Comparison of ENCODE assay signal across 12 cellular contexts in the genomic region with DNA sequence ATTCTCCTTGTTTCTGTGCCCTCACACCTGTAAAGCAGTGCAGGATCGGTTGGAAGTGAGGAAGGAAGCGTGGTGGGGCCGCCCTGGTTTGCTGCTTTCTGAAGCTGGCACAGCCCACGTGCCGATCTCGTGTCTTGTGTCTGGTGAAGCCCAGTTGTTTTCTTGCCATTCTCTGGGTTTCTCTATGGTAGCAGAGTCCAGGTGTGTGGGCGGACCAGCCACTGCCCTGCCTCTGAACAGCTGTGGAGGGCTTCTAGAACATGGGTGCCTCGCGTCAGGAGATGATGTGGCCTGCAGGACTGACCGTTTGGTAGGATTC. TPM values are rescaled to one million over a fixed set of nuclear protein-coding genes. Genes with fewer than 3 reads are reported as not detected.
DNase-seq lines count a peak whose midpoint lies in the region; ATAC-seq, FAIRE-seq and TF ChIP-seq lines count a peak whose summit lies in the region.
"Had no signal": no experiment of that assay in that cellular context is flagged by ENCODE, and none has a peak within 500 bp of the region (broad histone marks: within the 10 kb centered on the region; RNA-seq: fewer than 3 reads in every experiment).

No MANE protein-coding gene starts in this region.

- no peak for TF ChIP-seq EP300 in GM12878 (IDR thresholded peaks at IDR 0.05; ENCODE audit: borderline replicate concordance in 1 of 2, control insufficient read depth in 1 of 2, low read depth in 2 of 2, low read length in 2 of 2)

- TF ChIP-seq CTCF in GM12878 (IDR thresholded peaks at IDR 0.05 in 2 of 3, conservative IDR thresholded peaks at IDR 0.05 in 1 of 3; ENCODE audit: control insufficient read depth in 2 of 3, extremely low read depth in 1 of 3, insufficient read depth in 1 of 3, low read depth in 3 of 3, low read length in 3 of 3), result no peak

- H3K9me3 ChIP-seq in GM12878 (replicated peaks; ENCODE audit: control insufficient read depth, insufficient read depth, low read length), result no peaks in the 10 kb centered on the region
- H3K9me3 ChIP-seq in small intestine (ENCODE audit: control insufficient read depth, low read depth), result no peaks in the 10 kb centered on the region
- H3K9me3 ChIP-seq in SJCRH30 (replicated peaks), result no peaks in the 10 kb centered on the region
- H3K9me3 ChIP-seq: lower lobe of right lung, tibial nerve had no signal

- peaks cover 0 to 14% of the 10 kb centered on the region in 2 experiments; a peak in 2 of 4 replicates for H3K36me3 ChIP-seq in GM12878 (ENCODE audit: control insufficient read depth in 2 of 2, insufficient read depth in 2 of 2, low read length in 1 of 2)
- H3K36me3 ChIP-seq in small intestine (ENCODE audit: control insufficient read depth in 2 of 2, insufficient read depth in 2 of 2, low read length in 2 of 2), result peaks cover 0 to 4% of the 10 kb centered on the region in 2 donors
- 0 out of 2 replicates have a peak, but pooled peaks cover 4% of the 10 kb centered on the region for H3K36me3 ChIP-seq in SJCRH30

- H4K20me1 ChIP-seq in GM12878 (ENCODE audit: control insufficient read depth, insufficient read depth), result no peaks in the 10 kb centered on the region

- CTCF ChIA-PET in activated CD8-positive, alpha-beta memory T cell treated with anti-CD3 and anti-CD28 coated beads, Interleukin-2, amount 10 ng/mL, durations not matched to agents 7 days and 5 days (lab: Charles Lee), result interaction anchor here (1.0 to 4.1 kb wide), 5 partner anchors 18 to 316 kb away, joined by 3 to 22 read pairs (median 4); no protein-coding TSS in a partner anchor
- CTCF ChIA-PET in GM12878 (lab: Yijun Ruan, JAX), result interaction anchor here (0.7 to 1.6 kb wide), 5 partner anchors 11 to 351 kb away, joined by 3 to 5 read pairs (median 3); no protein-coding TSS in a partner anchor

- no peak for ATAC-seq in activated CD8-positive, alpha-beta memory T cell treated with anti-CD3 and anti-CD28 coated beads, Interleukin-2, amount 10 ng/mL, durations not matched to agents 7 days and 5 days
- ATAC-seq in GM12878, result peak; percentile 32

- H3K79me2 ChIP-seq in GM12878 (ENCODE audit: control insufficient read depth, insufficient read depth, low read length), result peaks cover 51% of the 10 kb centered on the region

- peak overlapping the region; percentile 55 for H3K9ac ChIP-seq in GM12878 (ENCODE audit: control insufficient read depth, insufficient read depth, low read length)

- H3K4me3 ChIP-seq in GM12878, result peak overlapping the region; percentile 58
- peak overlapping the region in 1 of 2 donors; percentile 6 for H3K4me3 ChIP-seq in small intestine (ENCODE audit: low read depth in 1 of 2, low read length in 2 of 2)
- H3K4me3 ChIP-seq in SJCRH30, result no peak overlapping the region
- H3K4me3 ChIP-seq: lower lobe of right lung, tibial nerve had no signal

- peak overlapping the region; percentile 93 for H3K4me3 Mint-ChIP-seq in activated CD8-positive, alpha-beta memory T cell treated with anti-CD3 and anti-CD28 coated beads, Interleukin-2, amount 10 ng/mL, durations not matched to agents 7 days and 5 days

- H3K36me3 Mint-ChIP-seq in activated CD8-positive, alpha-beta memory T cell treated with anti-CD3 and anti-CD28 coated beads, Interleukin-2, amount 10 ng/mL, durations not matched to agents 7 days and 5 days, result peaks cover 32% of the 10 kb centered on the region

- TF ChIP-seq POLR2A in GM12878 (IDR thresholded peaks at IDR 0.05; ENCODE audit: low read depth, low read length), result no peak

- H3K27ac Mint-ChIP-seq in activated CD8-positive, alpha-beta memory T cell treated with anti-CD3 and anti-CD28 coated beads, Interleukin-2, amount 10 ng/mL, durations not matched to agents 7 days and 5 days, result peak overlapping the region; percentile 99

- POLR2A ChIA-PET in GM12878 (lab: Charles Lee), result interaction anchor here (0.5 to 1.7 kb wide), 7 partner anchors 8 to 120 kb away, joined by 4 to 20 read pairs (median 4); partner anchors contain the start of gene CBFA2T3

- no peak for DNase-seq in activated CD8-positive, alpha-beta memory T cell treated with anti-CD3 and anti-CD28 coated beads, Interleukin-2, amount 10 ng/mL, durations not matched to agents 7 days and 5 days
- DNase-seq in activated CD8-positive, alpha-beta memory T cell treated with anti-CD3 and anti-CD28 coated beads, Interleukin-2, amount 50 U/mL, for 48 hours, result no peak
- DNase-seq in NAMALWA (ENCODE audit: low spot score), result peak; percentile 71
- no peak for DNase-seq in GM12878 (ENCODE audit: low read depth, low spot score)
- DNase-seq in small intestine, result no peak
- DNase-seq in SJCRH30, result no peak
- no peak for DNase-seq in NCI-H2227 treated with DMSO at 0.1 percent for 48 hours (lab: John Stamatoyannopoulos, UW)
- no peak for DNase-seq in hippocampal formation (lab: John Stamatoyannopoulos, UW)
- DNase-seq: lower lobe of right lung, NCI-H1436 treated with DMSO at 0.1 percent for 48 hours, NCI-H524 had no signal

- TF ChIP-seq RAD21 in GM12878 (IDR thresholded peaks at IDR 0.05; ENCODE audit: insufficient read depth, low read depth, low read length), result no peak

- no peak overlapping the region for H2AFZ ChIP-seq in GM12878 (ENCODE audit: control insufficient read depth, low read depth, low read length)

- FAIRE-seq in GM12878 (lab: Jason Lieb, UNC) (no peak), small intestine (lab: Jason Lieb, UNC) (no peak)

- peaks cover 38% of the 10 kb centered on the region for H3K4me1 ChIP-seq in GM12878 (ENCODE audit: control insufficient read depth, insufficient read depth, low read length)
- H3K4me1 ChIP-seq in small intestine (ENCODE audit: control insufficient read depth in 2 of 2, insufficient read depth in 1 of 2, low read depth in 1 of 2, low read length in 1 of 2), result peaks cover 12 to 24% of the 10 kb centered on the region in 2 donors
- peaks cover 11% of the 10 kb centered on the region; the same call in 1 of the 2 replicates for H3K4me1 ChIP-seq in SJCRH30

- H3K27ac ChIP-seq in GM12878 (ENCODE audit: control insufficient read depth, insufficient read depth) (peak overlapping the region; percentile 80), small intestine (ENCODE audit: low read depth in 1 of 2, low read length in 1 of 2) (peak overlapping the region; percentile 77 to 81), SJCRH30 (no peak overlapping the region)
- H3K27ac ChIP-seq: lower lobe of right lung had no signal

- intact Hi-C loops in GM12878 (cut with micrococcal nuclease; ENCODE audit: unreplicated experiment), result loop anchor here (2.0 to 5.0 kb wide), 2 partner anchors 65 to 129 kb away; no protein-coding TSS in a partner anchor

- H3K4me1 Mint-ChIP-seq in activated CD8-positive, alpha-beta memory T cell treated with anti-CD3 and anti-CD28 coated beads, Interleukin-2, amount 10 ng/mL, durations not matched to agents 7 days and 5 days, result peaks cover 85% of the 10 kb centered on the region

- in situ Hi-C loops in GM12878 (cut with MboI), result no loop called here

- SMC1A ChIA-PET in GM12878 (lab: Charles Lee; ENCODE audit: uncharacterized antibody, unreplicated experiment), result interaction anchor here (0.7 to 2.5 kb wide), 8 partner anchors 11 to 161 kb away, joined by 3 to 10 read pairs (median 6); no protein-coding TSS in a partner anchor

- H3K4me2 ChIP-seq in GM12878 (ENCODE audit: control insufficient read depth, insufficient read depth), result peak overlapping the region; percentile 81

- H3K27me3 ChIP-seq in GM12878 (replicated peaks in 1 of 2; ENCODE audit: control insufficient read depth in 2 of 2, insufficient read depth in 2 of 2, low read length in 1 of 2) (no peaks in the 10 kb centered on the region), small intestine (ENCODE audit: control insufficient read depth in 2 of 2, insufficient read depth in 2 of 2, low read length in 2 of 2) (no peaks in the 10 kb centered on the region), SJCRH30 (no peaks in the 10 kb centered on the region)
- H3K27me3 ChIP-seq: tibial nerve had no signal

- H3K27me3 Mint-ChIP-seq in activated CD8-positive, alpha-beta memory T cell treated with anti-CD3 and anti-CD28 coated beads, Interleukin-2, amount 10 ng/mL, durations not matched to agents 7 days and 5 days, result no peaks in the 10 kb centered on the region

- BruUV-seq in GM12878 (replicated peaks; lab: Mats Ljungman, UMichigan), result no TSS peak

- 37% methylated on average over 10 of the region's 10 CpGs for WGBS in GM12878 (ENCODE audit: insufficient coverage, insufficient replicate concordance, low lambda C conversion rate, missing lambda C conversion rate)
- 32 to 52% (median 48%) methylated on average over 10 of the region's 10 CpGs for WGBS in small intestine, 3 donors

- no peaks in the 10 kb centered on the region for H3K9me3 Mint-ChIP-seq in activated CD8-positive, alpha-beta memory T cell treated with anti-CD3 and anti-CD28 coated beads, Interleukin-2, amount 10 ng/mL, durations not matched to agents 7 days and 5 days (ENCODE audit: low read depth)

- RAD21 ChIA-PET in GM12878 (lab: Charles Lee; ENCODE audit: unreplicated experiment), result interaction anchor here (0.5 to 3.8 kb wide), 12 partner anchors 16 to 129 kb away, joined by 3 to 20 read pairs (median 5); partner anchors contain the start of gene CBFA2T3

RNA-seq across cellular contexts. Expression of gene ACSF3, which starts 3.8 kb away (rescaled TPM):
- total RNA-seq in activated CD8-positive, alpha-beta memory T cell treated with anti-CD3 and anti-CD28 coated beads, Interleukin-2, amount 10 ng/mL, durations not matched to agents 7 days and 5 days, result 10 to 100 TPM; 43.6 to 56.7 TPM
- total RNA-seq in GM12878 (2013; cell fraction: nucleolus; rRNA removed), result 60.4 and 72.7 TPM in 2 replicates
- total RNA-seq in GM12878 (2014; rRNA removed) (30.9 and 32.8 TPM in 2 replicates), GM12878 (2014; rRNA removed; fragmentation: Illumina TruSeq; extraction: Trizol) (18.5 and 20.7 TPM in 2 replicates), GM12878 (2021) (36.1 and 43.8 TPM in 2 replicates)
- polyA plus RNA-seq in GM12878 (2011; ENCODE audit: low read depth), result 7.5 TPM
- polyA plus RNA-seq in GM12878 (2011; rRNA removed) (15.1 and 17.8 TPM in 2 replicates), GM12878 (2014; fragmentation: Illumina TruSeq; extraction: Trizol) (15.6 and 16.9 TPM in 2 replicates), GM12878 (2014; fragmentation: Nextera tagmentation; extraction: Ambion mirVana) (1 to 10 TPM; 1.0 to 3.5 TPM), GM12878 (2014; rRNA removed) (36.8 and 39.3 TPM in 2 replicates), GM12878 (2016; fragmentation: Nextera tagmentation; extraction: Ambion mirVana) (10 to 100 TPM; 35.0 to 44.4 TPM), small intestine (10 to 100 TPM; 49.2 to 93.7 (median 68.1) TPM)
- 18.1 and 23.3 TPM in 2 replicates for polyA plus RNA-seq in GM12878 (2011; cell fraction: cytosol; rRNA removed)
- polyA plus RNA-seq in GM12878 (2011; cell fraction: nucleus; rRNA removed), result 28.8 and 39.9 TPM in 2 replicates
- polyA plus RNA-seq in GM12878 (2012), result 23.9 and 24.2 TPM in 2 replicates
- polyA minus RNA-seq in GM12878 (2011; rRNA and poly(A)+ RNA removed), result 16.5 and 25.4 TPM in 2 replicates
- polyA minus RNA-seq in GM12878 (2011; cell fraction: cytosol; rRNA and poly(A)+ RNA removed), result 18.8 and 21.5 TPM in 2 replicates
- polyA minus RNA-seq in GM12878 (2011; cell fraction: nucleus; rRNA and poly(A)+ RNA removed), result 13.2 and 18.4 TPM in 2 replicates
- 9.2 and 11.8 TPM in 2 replicates for total RNA-seq in SJCRH30 (2014; rRNA removed; shearing (Covaris generic))
